ENCODE assay signal across 12 cellular contexts in the genomic region with DNA sequence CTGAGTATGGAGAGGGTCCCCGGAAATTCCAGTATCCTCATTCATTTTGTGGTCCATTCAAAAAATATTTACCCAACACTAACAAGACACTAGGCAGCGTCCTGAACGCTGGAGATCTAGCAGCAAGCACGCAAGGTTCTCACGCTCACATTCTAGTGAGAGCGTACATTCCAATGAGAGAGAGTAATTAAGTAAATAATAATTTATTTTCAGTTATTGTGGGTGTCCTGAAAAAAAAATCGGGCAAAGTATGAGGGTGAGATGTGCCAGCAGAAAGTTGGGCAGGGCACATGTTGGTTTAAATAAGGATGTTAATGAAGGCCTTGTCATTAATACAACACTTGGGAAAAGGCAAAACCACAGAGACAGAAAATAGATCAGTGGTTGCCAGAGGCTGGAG. TPM values are rescaled to one million over a fixed set of nuclear protein-coding genes. Genes with fewer than 3 reads are reported as not detected.
DNase-seq lines count a peak whose midpoint lies in the region; ATAC-seq, FAIRE-seq and TF ChIP-seq lines count a peak whose summit lies in the region.
"Had no signal": no experiment of that assay in that cellular context is flagged by ENCODE, and none has a peak within 500 bp of the region (broad histone marks: within the 10 kb centered on the region; RNA-seq: fewer than 3 reads in every experiment).

No MANE protein-coding gene starts in this region.

- peaks cover 58% of the 10 kb centered on the region for H3K4me1 ChIP-seq in RWPE2 (ENCODE audit: insufficient read depth, poor library complexity, severe bottlenecking)

- peak; percentile 51 for FAIRE-seq in GM12891 (lab: Jason Lieb, UNC)
- FAIRE-seq: frontal cortex, kidney had no signal

- H3K36me3 ChIP-seq in RWPE2 (ENCODE audit: low read depth) = no peaks in the 10 kb centered on the region

- H3K4me1 Mint-ChIP-seq in natural killer cell treated with Interleukin-12 subunit alpha and Interleukin-12 subunit beta and Interleukin-15 and Interleukin-18, amount 100 ng/mL, for 72 hours (ENCODE audit: low read depth in 2 of 2) = peaks cover 0 to 18% of the 10 kb centered on the region in 2 donors
- H3K4me1 Mint-ChIP-seq in activated T-cell treated with anti-CD3 and anti-CD28 coated beads, Interleukin-2, amount 50 U/mL, for 24 hours (ENCODE audit: low read depth) = peaks cover 47% of the 10 kb centered on the region

- no peak for TF ChIP-seq POLR2A in GM12891 (IDR thresholded peaks at IDR 0.05; ENCODE audit: low read depth, low read length)

- no peaks in the 10 kb centered on the region for H3K9me3 ChIP-seq in RWPE2 (ENCODE audit: severe bottlenecking)

- intact Hi-C loops in dorsolateral prefrontal cortex (cut with DNase I) = no loop called here

- H3K27ac ChIP-seq in RWPE2 (ENCODE audit: poor library complexity, severe bottlenecking) (peak overlapping the region; percentile 95), dorsolateral prefrontal cortex (no peak overlapping the region)

- H3K9me3 Mint-ChIP-seq in natural killer cell treated with Interleukin-12 subunit alpha and Interleukin-12 subunit beta and Interleukin-15 and Interleukin-18, amount 100 ng/mL, for 72 hours = no peaks in the 10 kb centered on the region
- H3K9me3 Mint-ChIP-seq in activated T-cell treated with anti-CD3 and anti-CD28 coated beads, Interleukin-2, amount 50 U/mL, for 24 hours = no peaks in the 10 kb centered on the region
- H3K9me3 Mint-ChIP-seq: naive thymus-derived CD8-positive, alpha-beta T cell had no signal

- no peak for DNase-seq in GM12891 (ENCODE audit: insufficient read length, low spot score)
- DNase-seq in RWPE2 (ENCODE audit: low spot score) = peak; percentile 87
- peak; percentile 88 for DNase-seq in epithelial cell of esophagus (ENCODE audit: low read depth)
- DNase-seq in renal cortical epithelial cell (ENCODE audit: low read depth) = peak; percentile 37
- no peak for DNase-seq in dorsolateral prefrontal cortex
- no peak for DNase-seq in natural killer cell treated with Interleukin-12 subunit alpha and Interleukin-12 subunit beta and Interleukin-15 and Interleukin-18, amount 100 ng/mL, for 72 hours (ENCODE audit: low spot score)
- no peak for DNase-seq in activated T-cell treated with anti-CD3 and anti-CD28 coated beads, Interleukin-2, amount 50 U/mL, for 24 hours
- DNase-seq: kidney; naive thymus-derived CD8-positive, alpha-beta T cell had no signal

- no peak for TF ChIP-seq CTCF in RWPE2 (IDR thresholded peaks at IDR 0.05; ENCODE audit: poor library complexity, severe bottlenecking)
- TF ChIP-seq CTCF in epithelial cell of esophagus (IDR thresholded peaks at IDR 0.05; ENCODE audit: insufficient read depth, low read depth, low read length, missing control alignments) = no peak
- no peak for TF ChIP-seq CTCF in dorsolateral prefrontal cortex (IDR thresholded peaks at IDR 0.05 in 54 of 56, conservative IDR thresholded peaks at IDR 0.05 in 2 of 56; ENCODE audit: low read depth in 1 of 56, partially characterized antibody in 56 of 56)

- peak; percentile 74 for ATAC-seq in RWPE2 (ENCODE audit: low read depth)
- ATAC-seq in HG03159 (IDR thresholded peaks at IDR 0.05; ENCODE audit: unreplicated experiment) = no peak
- ATAC-seq in natural killer cell treated with Interleukin-12 subunit alpha and Interleukin-12 subunit beta and Interleukin-15 and Interleukin-18, amount 100 ng/mL, for 72 hours = no peak
- ATAC-seq: naive thymus-derived CD8-positive, alpha-beta T cell had no signal

- no peaks in the 10 kb centered on the region for H3K36me3 Mint-ChIP-seq in natural killer cell treated with Interleukin-12 subunit alpha and Interleukin-12 subunit beta and Interleukin-15 and Interleukin-18, amount 100 ng/mL, for 72 hours
- H3K36me3 Mint-ChIP-seq in activated T-cell treated with anti-CD3 and anti-CD28 coated beads, Interleukin-2, amount 50 U/mL, for 24 hours (ENCODE audit: low read depth) = peaks cover 2% of the 10 kb centered on the region
- H3K36me3 Mint-ChIP-seq: naive thymus-derived CD8-positive, alpha-beta T cell had no signal

- H3K27me3 Mint-ChIP-seq in natural killer cell treated with Interleukin-12 subunit alpha and Interleukin-12 subunit beta and Interleukin-15 and Interleukin-18, amount 100 ng/mL, for 72 hours = no peaks in the 10 kb centered on the region
- H3K27me3 Mint-ChIP-seq in activated T-cell treated with anti-CD3 and anti-CD28 coated beads, Interleukin-2, amount 50 U/mL, for 24 hours = no peaks in the 10 kb centered on the region
- H3K27me3 Mint-ChIP-seq: naive thymus-derived CD8-positive, alpha-beta T cell had no signal

- peak overlapping the region in 1 of 2 donors; percentile 26 for H3K27ac Mint-ChIP-seq in natural killer cell treated with Interleukin-12 subunit alpha and Interleukin-12 subunit beta and Interleukin-15 and Interleukin-18, amount 100 ng/mL, for 72 hours
- no peak overlapping the region for H3K27ac Mint-ChIP-seq in activated T-cell treated with anti-CD3 and anti-CD28 coated beads, Interleukin-2, amount 50 U/mL, for 24 hours

- H3K4me3 ChIP-seq in RWPE2 (ENCODE audit: severe bottlenecking) (no peak overlapping the region), epithelial cell of esophagus (ENCODE audit: low read length) (no peak overlapping the region), dorsolateral prefrontal cortex (no peak overlapping the region)
- H3K4me3 ChIP-seq: smooth muscle cell had no signal

- H3K4me3 Mint-ChIP-seq in natural killer cell treated with Interleukin-12 subunit alpha and Interleukin-12 subunit beta and Interleukin-15 and Interleukin-18, amount 100 ng/mL, for 72 hours = no peak overlapping the region
- no peak overlapping the region for H3K4me3 Mint-ChIP-seq in activated T-cell treated with anti-CD3 and anti-CD28 coated beads, Interleukin-2, amount 50 U/mL, for 24 hours
- H3K4me3 Mint-ChIP-seq: naive thymus-derived CD8-positive, alpha-beta T cell had no signal

- H3K27me3 ChIP-seq in RWPE2 (ENCODE audit: insufficient read depth, poor library complexity, severe bottlenecking) (no peaks in the 10 kb centered on the region), dorsolateral prefrontal cortex (no peaks in the 10 kb centered on the region)

TF ChIP-seq in GM12891, 5 proteins besides CTCF, POLR2A, EP300 and RAD21:
- no peak for TF ChIP-seq SPI1 (IDR thresholded peaks at IDR 0.05; ENCODE audit: low read depth, low read length)

RNA-seq across cellular contexts. Expression of a gene that starts 4.0 kb away (rescaled TPM):
- polyA plus RNA-seq in GM12891 (2012; ENCODE audit: low read depth, missing spikeins) = 17.7 TPM
- total RNA-seq in renal cortical epithelial cell = not detected in 2 replicates
- 1 to 10 TPM in 78 of 120 experiments, under 1 TPM in 39, not detected in 3; 0.23 to 4.5 (median 1.4) TPM for total RNA-seq in dorsolateral prefrontal cortex
- 10 to 100 TPM in 1 of 2 donors, 1 to 10 TPM in 1; 7.9 to 10.3 TPM for total RNA-seq in natural killer cell treated with Interleukin-12 subunit alpha and Interleukin-12 subunit beta and Interleukin-15 and Interleukin-18, amount 100 ng/mL, for 72 hours
- polyA plus RNA-seq: smooth muscle cell had no signal

RNA-seq across cellular contexts. Expression of a gene that starts 25.9 kb away (rescaled TPM):
- polyA plus RNA-seq in GM12891 (2012; ENCODE audit: low read depth, missing spikeins) = 4.3 TPM
- total RNA-seq in renal cortical epithelial cell (82.3 and 100 TPM in 2 replicates), dorsolateral prefrontal cortex (10 to 100 TPM; 37.8 to 81.9 (median 53.4) TPM)
- total RNA-seq in natural killer cell treated with Interleukin-12 subunit alpha and Interleukin-12 subunit beta and Interleukin-15 and Interleukin-18, amount 100 ng/mL, for 72 hours = 10 to 100 TPM; 13.6 to 20.8 TPM

Comparison
In these comparisons a context has a peak if more than half of its experiments do, and no peak if none do; other contexts are left out.
1. DNase-seq: peak in RWPE2 (single experiment), epithelial cell of esophagus (single experiment) and renal cortical epithelial cell (single experiment); none in GM12891 (single experiment), dorsolateral prefrontal cortex (0 of 10), natural killer cell treated with Interleukin-12 subunit alpha and Interleukin-12 subunit beta and Interleukin-15 and Interleukin-18, amount 100 ng/mL, for 72 hours (single experiment) and activated T-cell treated with anti-CD3 and anti-CD28 coated beads, Interleukin-2, amount 50 U/mL, for 24 hours (single experiment).